1 cellular context compared by ENCODE assay signal in genomic region chr6:12148841-12149240, GRCh38.
TF ChIP-seq lines count a peak whose summit lies in the region.

No MANE protein-coding gene starts in this region.

TF ChIP-seq in IMR-90, 13 proteins besides CTCF, POLR2A, EP300 and RAD21 (continued from another document):
- TF ChIP-seq RCOR1 (IDR thresholded peaks at IDR 0.05; ENCODE audit: insufficient replicate concordance, low read length) (no peak), ELK1 (IDR thresholded peaks at IDR 0.05; ENCODE audit: borderline replicate concordance, low read depth, low read length) (no peak), USF2 (IDR thresholded peaks at IDR 0.05; ENCODE audit: low read depth, low read length) (no peak), NFE2L2 (IDR thresholded peaks at IDR 0.05; ENCODE audit: low read depth, low read length) (no peak), SMC3 (IDR thresholded peaks at IDR 0.05; ENCODE audit: low read depth, low read length) (no peak), RFX5 (IDR thresholded peaks at IDR 0.05; ENCODE audit: low read depth, low read length) (no peak), CEBPB (IDR thresholded peaks at IDR 0.05; ENCODE audit: low read depth, low read length) (no peak), FOS (IDR thresholded peaks at IDR 0.05; ENCODE audit: low read depth, low read length) (no peak), BHLHE40 (IDR thresholded peaks at IDR 0.05; ENCODE audit: low read depth, low read length) (no peak)
TF ChIP-seq in IMR-90: peak in this region for 0.
